In genomic region chr7:151228024-151228866, GRCh38 we compare ENCODE assay signal across 1 cellular context.
TF ChIP-seq lines count a peak whose summit lies in the region.

No MANE protein-coding gene starts in this region.

TF ChIP-seq in K562, 482 proteins besides CTCF, POLR2A, EP300 and RAD21 (continued from another document and continues in another):
- no peak for TF ChIP-seq POLR2B (IDR thresholded peaks at IDR 0.05; ENCODE audit: low read depth, partially characterized antibody)
- peak; percentile 71; the same call in 1 of the 2 replicates for TF ChIP-seq CTBP1 (IDR thresholded peaks at IDR 0.05; ENCODE audit: borderline replicate concordance)
- peak; percentile 76 for TF ChIP-seq C11orf30 (IDR thresholded peaks at IDR 0.05; ENCODE audit: low read depth)
- no peak for TF ChIP-seq NR2C2 (CRISPR knock-in tag; IDR thresholded peaks at IDR 0.05)
- TF ChIP-seq NR2C2 (tag; IDR thresholded peaks at IDR 0.05) = no peak
- no peak for TF ChIP-seq ZNF175 (CRISPR knock-in tag; IDR thresholded peaks at IDR 0.05; ENCODE audit: low read depth)
- TF ChIP-seq TCF3 (CRISPR knock-in tag; IDR thresholded peaks at IDR 0.05) = peak; percentile 37; the same call in 1 of the 2 replicates
- no peak; the same call in 1 of the 2 replicates for TF ChIP-seq TOE1 (IDR thresholded peaks at IDR 0.05; ENCODE audit: borderline replicate concordance)
- TF ChIP-seq TOE1 (CRISPR knock-in tag; IDR thresholded peaks at IDR 0.05; ENCODE audit: borderline replicate concordance, low read depth) = no peak
- no peak for TF ChIP-seq NFATC3 (IDR thresholded peaks at IDR 0.05)
- no peak for TF ChIP-seq CHD7 (IDR thresholded peaks at IDR 0.05; ENCODE audit: low read depth, low read length)
- no peak for TF ChIP-seq RUNX1 (IDR thresholded peaks at IDR 0.05; ENCODE audit: low read depth)
- no peak for TF ChIP-seq ZNF584 (CRISPR knock-in tag; IDR thresholded peaks at IDR 0.05; ENCODE audit: low read depth)
- TF ChIP-seq ZNF655 (CRISPR knock-in tag; IDR thresholded peaks at IDR 0.05) = no peak
- no peak for TF ChIP-seq SREBF1 (IDR thresholded peaks at IDR 0.05; ENCODE audit: borderline replicate concordance, low read depth, low read length)
- no peak for TF ChIP-seq TEAD1 (CRISPR knock-in tag; IDR thresholded peaks at IDR 0.05)
- TF ChIP-seq HDAC2 (IDR thresholded peaks at IDR 0.05) = 0 out of 2 replicates have a peak, but pooled peaks have one; percentile 35
- peak; percentile 35; the same call in 1 of the 2 replicates for TF ChIP-seq MAFF (IDR thresholded peaks at IDR 0.05; ENCODE audit: low read length)
- TF ChIP-seq SMARCA5 (IDR thresholded peaks at IDR 0.05) = peak; percentile 70
- no peak for TF ChIP-seq SMARCC2 (IDR thresholded peaks at IDR 0.05; ENCODE audit: low read depth)
- TF ChIP-seq JUND (IDR thresholded peaks at IDR 0.05; ENCODE audit: borderline replicate concordance, low read depth, low read length) = no peak
- peak; percentile 52; the same call in 2 of the 3 replicates for TF ChIP-seq JUND (tag; IDR thresholded peaks at IDR 0.05; ENCODE audit: borderline replicate concordance, low read depth, low read length)
- TF ChIP-seq SLC30A9 (CRISPR knock-in tag; IDR thresholded peaks at IDR 0.05) = no peak
- TF ChIP-seq TRIM24 (IDR thresholded peaks at IDR 0.05) = peak; percentile 12 to 31; a peak in 2 of 4 replicates
- no peak for TF ChIP-seq ZSCAN32 (CRISPR knock-in tag; IDR thresholded peaks at IDR 0.05)
- no peak for TF ChIP-seq YBX1 (IDR thresholded peaks at IDR 0.05)
- TF ChIP-seq ZFPM2 (CRISPR knock-in tag; IDR thresholded peaks at IDR 0.05) = no peak
- no peak for TF ChIP-seq ADNP (tag; IDR thresholded peaks at IDR 0.05)
- TF ChIP-seq ATF6 (CRISPR knock-in tag; IDR thresholded peaks at IDR 0.05) = no peak
- TF ChIP-seq U2AF2 (optimal IDR thresholded peaks at IDR 0.05; ENCODE audit: low read depth, low read length) = no peak
- TF ChIP-seq HDAC8 (tag; IDR thresholded peaks at IDR 0.05) = no peak
- peak; percentile 81 for TF ChIP-seq ZEB2 (IDR thresholded peaks at IDR 0.05)
- TF ChIP-seq SAFB2 (IDR thresholded peaks at IDR 0.05; ENCODE audit: borderline replicate concordance, low read depth, low read length, severe bottlenecking) = no peak
- TF ChIP-seq ZBTB8A (IDR thresholded peaks at IDR 0.05; ENCODE audit: partially characterized antibody) = no peak
- no peak for TF ChIP-seq E2F4 (CRISPR knock-in tag; IDR thresholded peaks at IDR 0.05; ENCODE audit: low read depth)
- TF ChIP-seq CAMTA2 (CRISPR knock-in tag; conservative IDR thresholded peaks at IDR 0.05) = no peak
- TF ChIP-seq NR2C1 (IDR thresholded peaks at IDR 0.05) = no peak
- TF ChIP-seq NR2C1 (tag; IDR thresholded peaks at IDR 0.05) = no peak
- no peak for TF ChIP-seq FOXK1 (CRISPR knock-in tag; IDR thresholded peaks at IDR 0.05; ENCODE audit: borderline replicate concordance)
- TF ChIP-seq KDM2B (CRISPR knock-in tag; IDR thresholded peaks at IDR 0.05) = no peak
- TF ChIP-seq CTCFL (IDR thresholded peaks at IDR 0.05; ENCODE audit: borderline replicate concordance, insufficient read depth, low read depth, low read length, poor library complexity, severe bottlenecking) = no peak
- peak; percentile 83 for TF ChIP-seq DPF2 (IDR thresholded peaks at IDR 0.05)
- TF ChIP-seq HDGF (IDR thresholded peaks at IDR 0.05) = no peak
- TF ChIP-seq TEAD2 (tag; IDR thresholded peaks at IDR 0.05) = no peak
- TF ChIP-seq HDAC1 (IDR thresholded peaks at IDR 0.05) = peak in 1 of 2 experiments; percentile 47; a peak in 2 of 4 replicates
- TF ChIP-seq RBM22 (IDR thresholded peaks at IDR 0.05; ENCODE audit: low read depth, low read length, poor library complexity, severe bottlenecking) = no peak
- no peak for TF ChIP-seq XRCC4 (IDR thresholded peaks at IDR 0.05; ENCODE audit: extremely low read depth, insufficient read depth, insufficient read length)
- TF ChIP-seq HDAC3 (IDR thresholded peaks at IDR 0.05; ENCODE audit: borderline replicate concordance, partially characterized antibody) = no peak
- TF ChIP-seq USF1 (CRISPR knock-in tag; IDR thresholded peaks at IDR 0.05) = no peak
- TF ChIP-seq ZNF77 (CRISPR knock-in tag; IDR thresholded peaks at IDR 0.05) = no peak
- no peak for TF ChIP-seq CC2D1A (IDR thresholded peaks at IDR 0.05)
- TF ChIP-seq RNF219 (CRISPR knock-in tag; IDR thresholded peaks at IDR 0.05) = no peak
